In the genomic region with DNA sequence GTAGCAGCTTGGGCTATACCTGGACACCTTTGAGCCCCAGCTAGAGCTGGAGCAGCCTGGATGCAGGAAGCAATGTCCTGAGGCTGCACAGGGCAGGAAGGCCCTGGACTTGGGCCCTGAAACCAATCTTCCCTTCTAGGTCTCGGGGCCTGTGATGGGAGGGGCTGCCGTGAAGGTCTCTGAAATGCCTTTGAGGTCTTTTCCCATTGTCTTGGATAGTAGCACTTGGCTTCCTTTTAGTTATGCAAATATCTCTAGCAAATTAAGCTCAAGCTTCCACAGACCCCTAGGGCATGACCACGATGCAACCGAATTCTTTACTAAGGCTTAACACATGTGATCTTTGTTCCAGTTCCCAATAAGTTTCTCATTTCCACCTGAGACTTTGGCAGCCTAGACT, we compare ENCODE assay signal across 1 cellular context.
TF ChIP-seq lines count a peak whose summit lies in the region.

No MANE protein-coding gene starts in this region.

TF ChIP-seq in H1, 55 proteins besides CTCF, POLR2A, EP300 and RAD21:
- TF ChIP-seq TAF1 (IDR thresholded peaks at IDR 0.05; ENCODE audit: low read depth, low read length) (no peak), YY1 (IDR thresholded peaks at IDR 0.05; ENCODE audit: low read depth, low read length) (no peak), JUN (IDR thresholded peaks at IDR 0.05; ENCODE audit: low read depth, low read length) (no peak), TEAD4 (IDR thresholded peaks at IDR 0.05; ENCODE audit: low read depth, low read length) (peak; percentile 57; the same call in 1 of the 2 replicates), RXRA (IDR thresholded peaks at IDR 0.05; ENCODE audit: insufficient read depth, low read depth, low read length) (no peak), SP2 (IDR thresholded peaks at IDR 0.05; ENCODE audit: low read length) (no peak), HDAC2 (IDR thresholded peaks at IDR 0.05; ENCODE audit: borderline replicate concordance in 1 of 2, low read depth in 2 of 2, low read length in 2 of 2) (no peak), SP1 (IDR thresholded peaks at IDR 0.05; ENCODE audit: low read depth, low read length) (0 out of 2 replicates have a peak, but pooled peaks have one; percentile 10), RNF2 (IDR thresholded peaks at IDR 0.05; ENCODE audit: borderline replicate concordance, low read depth, low read length, missing control alignments, poor library complexity, severe bottlenecking) (no peak), NANOG (IDR thresholded peaks at IDR 0.05; ENCODE audit: insufficient read depth, low read depth, low read length, poor library complexity, severe bottlenecking) (peak; percentile 73), CREB1 (IDR thresholded peaks at IDR 0.05) (no peak), ASH2L (IDR thresholded peaks at IDR 0.05; ENCODE audit: low read length) (peak; percentile 26), RBBP5 (IDR thresholded peaks at IDR 0.05; ENCODE audit: borderline replicate concordance, low read depth, low read length) (no peak), EZH2 (IDR thresholded peaks at IDR 0.05; ENCODE audit: low read depth, low read length, severe bottlenecking) (no peak), BACH1 (IDR thresholded peaks at IDR 0.05; ENCODE audit: low read length) (no peak), POLR2AphosphoS5 (IDR thresholded peaks at IDR 0.05; ENCODE audit: low read depth, low read length) (no peak), PHF8 (conservative IDR thresholded peaks at IDR 0.05; ENCODE audit: low read depth, low read length) (no peak), BRCA1 (IDR thresholded peaks at IDR 0.05; ENCODE audit: low read depth, low read length) (no peak), KDM1A (IDR thresholded peaks at IDR 0.05; ENCODE audit: borderline replicate concordance, low read length) (no peak), POU5F1 (IDR thresholded peaks at IDR 0.05; ENCODE audit: low read depth, low read length) (0 out of 2 replicates have a peak, but pooled peaks have one; percentile 56)
- TF ChIP-seq, protein P1, sequence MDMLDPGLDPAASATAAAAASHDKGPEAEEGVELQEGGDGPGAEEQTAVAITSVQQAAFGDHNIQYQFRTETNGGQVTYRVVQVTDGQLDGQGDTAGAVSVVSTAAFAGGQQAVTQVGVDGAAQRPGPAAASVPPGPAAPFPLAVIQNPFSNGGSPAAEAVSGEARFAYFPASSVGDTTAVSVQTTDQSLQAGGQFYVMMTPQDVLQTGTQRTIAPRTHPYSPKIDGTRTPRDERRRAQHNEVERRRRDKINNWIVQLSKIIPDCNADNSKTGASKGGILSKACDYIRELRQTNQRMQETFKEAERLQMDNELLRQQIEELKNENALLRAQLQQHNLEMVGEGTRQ (IDR thresholded peaks at IDR 0.05; ENCODE audit: low read length), result no peak
- TF ChIP-seq, protein P2, sequence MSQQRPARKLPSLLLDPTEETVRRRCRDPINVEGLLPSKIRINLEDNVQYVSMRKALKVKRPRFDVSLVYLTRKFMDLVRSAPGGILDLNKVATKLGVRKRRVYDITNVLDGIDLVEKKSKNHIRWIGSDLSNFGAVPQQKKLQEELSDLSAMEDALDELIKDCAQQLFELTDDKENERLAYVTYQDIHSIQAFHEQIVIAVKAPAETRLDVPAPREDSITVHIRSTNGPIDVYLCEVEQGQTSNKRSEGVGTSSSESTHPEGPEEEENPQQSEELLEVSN (IDR thresholded peaks at IDR 0.05), result peak; percentile 24; the same call in 1 of the 2 replicates
- TF ChIP-seq, protein P3, sequence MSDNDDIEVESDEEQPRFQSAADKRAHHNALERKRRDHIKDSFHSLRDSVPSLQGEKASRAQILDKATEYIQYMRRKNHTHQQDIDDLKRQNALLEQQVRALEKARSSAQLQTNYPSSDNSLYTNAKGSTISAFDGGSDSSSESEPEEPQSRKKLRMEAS (IDR thresholded peaks at IDR 0.05), result peak; percentile 67
TF ChIP-seq in H1: peak in this region for 7.
